In genomic region chr11:65593518-65594414, GRCh38 we compare ENCODE assay signal across 1 cellular context.
TF ChIP-seq lines count a peak whose summit lies in the region.

No MANE protein-coding gene starts in this region.

TF ChIP-seq in K562, 482 proteins besides CTCF, POLR2A, EP300 and RAD21:
- TF ChIP-seq POLR2AphosphoS2 (IDR thresholded peaks at IDR 0.05; ENCODE audit: low read length) (peak; percentile 60; the same call in 1 of the 2 replicates), HDAC8 (tag; IDR thresholded peaks at IDR 0.05) (no peak), FOXP1 (CRISPR knock-in tag; IDR thresholded peaks at IDR 0.05) (no peak), SMC3 (conservative IDR thresholded peaks at IDR 0.05; ENCODE audit: insufficient read depth, low read depth, low read length) (peak; percentile 56), MYNN (IDR thresholded peaks at IDR 0.05) (peak; percentile 45; the same call in 1 of the 2 replicates), MYNN (CRISPR knock-in tag; IDR thresholded peaks at IDR 0.05) (no peak), POLR2G (IDR thresholded peaks at IDR 0.05; ENCODE audit: low read depth, low read length) (peak; percentile 48), SREBF1 (IDR thresholded peaks at IDR 0.05; ENCODE audit: borderline replicate concordance, low read depth, low read length) (no peak), ZNF217 (CRISPR knock-in tag; IDR thresholded peaks at IDR 0.05) (no peak), TFAP4 (CRISPR knock-in tag; IDR thresholded peaks at IDR 0.05; ENCODE audit: borderline replicate concordance) (0 out of 2 replicates have a peak, but pooled peaks have one; percentile 42), NCOA6 (IDR thresholded peaks at IDR 0.05) (no peak), E2F3 (CRISPR knock-in tag; IDR thresholded peaks at IDR 0.05) (no peak), KDM2B (CRISPR knock-in tag; IDR thresholded peaks at IDR 0.05) (no peak), KLF16 (IDR thresholded peaks at IDR 0.05) (no peak), ZBED1 (IDR thresholded peaks at IDR 0.05) (0 out of 2 replicates have a peak, but pooled peaks have one; percentile 17), PRMT5 (CRISPR knock-in tag; IDR thresholded peaks at IDR 0.05) (no peak), ZBTB7A (IDR thresholded peaks at IDR 0.05; ENCODE audit: borderline replicate concordance, control insufficient read depth, low read depth, low read length) (peak; percentile 64; the same call in 1 of the 2 replicates), ZBTB33 (CRISPR knock-in tag; IDR thresholded peaks at IDR 0.05) (peak; percentile 83), SMAD1 (IDR thresholded peaks at IDR 0.05; ENCODE audit: low read depth, low read length, partially characterized antibody) (no peak), CREM (IDR thresholded peaks at IDR 0.05; ENCODE audit: low read depth) (no peak), SMAD3 (CRISPR knock-in tag; conservative IDR thresholded peaks at IDR 0.05) (no peak), MYC (IDR thresholded peaks at IDR 0.05; ENCODE audit: low read depth, low read length) (no peak), MYC (CRISPR knock-in tag; IDR thresholded peaks at IDR 0.05; ENCODE audit: borderline replicate concordance, low read depth) (no peak), ZNF584 (CRISPR knock-in tag; IDR thresholded peaks at IDR 0.05; ENCODE audit: low read depth) (no peak)
- TF ChIP-seq, protein P1, sequence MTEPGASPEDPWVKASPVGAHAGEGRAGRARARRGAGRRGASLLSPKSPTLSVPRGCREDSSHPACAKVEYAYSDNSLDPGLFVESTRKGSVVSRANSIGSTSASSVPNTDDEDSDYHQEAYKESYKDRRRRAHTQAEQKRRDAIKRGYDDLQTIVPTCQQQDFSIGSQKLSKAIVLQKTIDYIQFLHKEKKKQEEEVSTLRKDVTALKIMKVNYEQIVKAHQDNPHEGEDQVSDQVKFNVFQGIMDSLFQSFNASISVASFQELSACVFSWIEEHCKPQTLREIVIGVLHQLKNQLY (CRISPR knock-in tag; conservative IDR thresholded peaks at IDR 0.05), result no peak
- TF ChIP-seq, protein P2, sequence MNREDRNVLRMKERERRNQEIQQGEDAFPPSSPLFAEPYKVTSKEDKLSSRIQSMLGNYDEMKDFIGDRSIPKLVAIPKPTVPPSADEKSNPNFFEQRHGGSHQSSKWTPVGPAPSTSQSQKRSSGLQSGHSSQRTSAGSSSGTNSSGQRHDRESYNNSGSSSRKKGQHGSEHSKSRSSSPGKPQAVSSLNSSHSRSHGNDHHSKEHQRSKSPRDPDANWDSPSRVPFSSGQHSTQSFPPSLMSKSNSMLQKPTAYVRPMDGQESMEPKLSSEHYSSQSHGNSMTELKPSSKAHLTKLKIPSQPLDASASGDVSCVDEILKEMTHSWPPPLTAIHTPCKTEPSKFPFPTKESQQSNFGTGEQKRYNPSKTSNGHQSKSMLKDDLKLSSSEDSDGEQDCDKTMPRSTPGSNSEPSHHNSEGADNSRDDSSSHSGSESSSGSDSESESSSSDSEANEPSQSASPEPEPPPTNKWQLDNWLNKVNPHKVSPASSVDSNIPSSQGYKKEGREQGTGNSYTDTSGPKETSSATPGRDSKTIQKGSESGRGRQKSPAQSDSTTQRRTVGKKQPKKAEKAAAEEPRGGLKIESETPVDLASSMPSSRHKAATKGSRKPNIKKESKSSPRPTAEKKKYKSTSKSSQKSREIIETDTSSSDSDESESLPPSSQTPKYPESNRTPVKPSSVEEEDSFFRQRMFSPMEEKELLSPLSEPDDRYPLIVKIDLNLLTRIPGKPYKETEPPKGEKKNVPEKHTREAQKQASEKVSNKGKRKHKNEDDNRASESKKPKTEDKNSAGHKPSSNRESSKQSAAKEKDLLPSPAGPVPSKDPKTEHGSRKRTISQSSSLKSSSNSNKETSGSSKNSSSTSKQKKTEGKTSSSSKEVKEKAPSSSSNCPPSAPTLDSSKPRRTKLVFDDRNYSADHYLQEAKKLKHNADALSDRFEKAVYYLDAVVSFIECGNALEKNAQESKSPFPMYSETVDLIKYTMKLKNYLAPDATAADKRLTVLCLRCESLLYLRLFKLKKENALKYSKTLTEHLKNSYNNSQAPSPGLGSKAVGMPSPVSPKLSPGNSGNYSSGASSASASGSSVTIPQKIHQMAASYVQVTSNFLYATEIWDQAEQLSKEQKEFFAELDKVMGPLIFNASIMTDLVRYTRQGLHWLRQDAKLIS (CRISPR knock-in tag; IDR thresholded peaks at IDR 0.05), result no peak
- TF ChIP-seq, protein P3, sequence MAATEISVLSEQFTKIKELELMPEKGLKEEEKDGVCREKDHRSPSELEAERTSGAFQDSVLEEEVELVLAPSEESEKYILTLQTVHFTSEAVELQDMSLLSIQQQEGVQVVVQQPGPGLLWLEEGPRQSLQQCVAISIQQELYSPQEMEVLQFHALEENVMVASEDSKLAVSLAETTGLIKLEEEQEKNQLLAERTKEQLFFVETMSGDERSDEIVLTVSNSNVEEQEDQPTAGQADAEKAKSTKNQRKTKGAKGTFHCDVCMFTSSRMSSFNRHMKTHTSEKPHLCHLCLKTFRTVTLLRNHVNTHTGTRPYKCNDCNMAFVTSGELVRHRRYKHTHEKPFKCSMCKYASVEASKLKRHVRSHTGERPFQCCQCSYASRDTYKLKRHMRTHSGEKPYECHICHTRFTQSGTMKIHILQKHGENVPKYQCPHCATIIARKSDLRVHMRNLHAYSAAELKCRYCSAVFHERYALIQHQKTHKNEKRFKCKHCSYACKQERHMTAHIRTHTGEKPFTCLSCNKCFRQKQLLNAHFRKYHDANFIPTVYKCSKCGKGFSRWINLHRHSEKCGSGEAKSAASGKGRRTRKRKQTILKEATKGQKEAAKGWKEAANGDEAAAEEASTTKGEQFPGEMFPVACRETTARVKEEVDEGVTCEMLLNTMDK (IDR thresholded peaks at IDR 0.05; ENCODE audit: borderline replicate concordance, insufficient read depth, low read depth, low read length, poor library complexity, severe bottlenecking), result peak; percentile 81
- TF ChIP-seq, protein P4, sequence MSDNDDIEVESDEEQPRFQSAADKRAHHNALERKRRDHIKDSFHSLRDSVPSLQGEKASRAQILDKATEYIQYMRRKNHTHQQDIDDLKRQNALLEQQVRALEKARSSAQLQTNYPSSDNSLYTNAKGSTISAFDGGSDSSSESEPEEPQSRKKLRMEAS (CRISPR knock-in tag; IDR thresholded peaks at IDR 0.05), result 0 out of 2 replicates have a peak, but pooled peaks have one; percentile 20
- TF ChIP-seq, protein P5, sequence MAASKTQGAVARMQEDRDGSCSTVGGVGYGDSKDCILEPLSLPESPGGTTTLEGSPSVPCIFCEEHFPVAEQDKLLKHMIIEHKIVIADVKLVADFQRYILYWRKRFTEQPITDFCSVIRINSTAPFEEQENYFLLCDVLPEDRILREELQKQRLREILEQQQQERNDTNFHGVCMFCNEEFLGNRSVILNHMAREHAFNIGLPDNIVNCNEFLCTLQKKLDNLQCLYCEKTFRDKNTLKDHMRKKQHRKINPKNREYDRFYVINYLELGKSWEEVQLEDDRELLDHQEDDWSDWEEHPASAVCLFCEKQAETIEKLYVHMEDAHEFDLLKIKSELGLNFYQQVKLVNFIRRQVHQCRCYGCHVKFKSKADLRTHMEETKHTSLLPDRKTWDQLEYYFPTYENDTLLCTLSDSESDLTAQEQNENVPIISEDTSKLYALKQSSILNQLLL (CRISPR knock-in tag; IDR thresholded peaks at IDR 0.05; ENCODE audit: borderline replicate concordance), result no peak
